In genomic region chr14:68039593-68039992, GRCh38 we compare ENCODE assay signal across 1 cellular context.
TF ChIP-seq lines count a peak whose summit lies in the region.

No MANE protein-coding gene starts in this region.

TF ChIP-seq in GM12878, 131 proteins besides CTCF, POLR2A, EP300 and RAD21:
- TF ChIP-seq ATF7 (IDR thresholded peaks at IDR 0.05; ENCODE audit: low read depth) (no peak), NFXL1 (IDR thresholded peaks at IDR 0.05; ENCODE audit: borderline replicate concordance) (no peak), NR2F1 (conservative IDR thresholded peaks at IDR 0.05) (peak; percentile 44; the same call in 1 of the 2 replicates)
